1 cellular context compared by ENCODE assay signal in genomic region chr13:45220403-45220802, GRCh38.
TF ChIP-seq lines count a peak whose summit lies in the region.

No MANE protein-coding gene starts in this region.

TF ChIP-seq in HEK293, 187 proteins besides CTCF, POLR2A, EP300 and RAD21 (continued from another document):
- TF ChIP-seq ZBTB49 (tag by site-specific recombination; IDR thresholded peaks at IDR 0.05; ENCODE audit: low read depth) = no peak
- no peak for TF ChIP-seq ZNF354C (tag by site-specific recombination; IDR thresholded peaks at IDR 0.05; ENCODE audit: borderline replicate concordance, low read depth)
- peak; percentile 56 for TF ChIP-seq ZNF341 (tag by site-specific recombination; IDR thresholded peaks at IDR 0.05; ENCODE audit: low read depth)
- TF ChIP-seq ZNF830 (tag by site-specific recombination; IDR thresholded peaks at IDR 0.05; ENCODE audit: low read depth) = no peak
- no peak for TF ChIP-seq ZNF133 (tag by site-specific recombination; IDR thresholded peaks at IDR 0.05)
- TF ChIP-seq ZNF169 (tag by site-specific recombination; IDR thresholded peaks at IDR 0.05) = no peak
